11 cellular contexts compared by ENCODE assay signal in genomic region chr22:46090631-46091201, GRCh38. TPM values are rescaled to one million over a fixed set of nuclear protein-coding genes. Genes with fewer than 3 reads are reported as not detected.
DNase-seq lines count a peak whose midpoint lies in the region; ATAC-seq and TF ChIP-seq lines count a peak whose summit lies in the region.
"Had no signal": no experiment of that assay in that cellular context is flagged by ENCODE, and none has a peak within 500 bp of the region (broad histone marks: within the 10 kb centered on the region; RNA-seq: fewer than 3 reads in every experiment).

No MANE protein-coding gene starts in this region.

- H3K4me3 ChIP-seq in HCT116 (replicated peaks in 1 of 2; ENCODE audit: low read depth in 1 of 2, low read length in 2 of 2) (no peak overlapping the region), brain microvascular endothelial cell (ENCODE audit: low read depth, low read length) (no peak overlapping the region), stomach smooth muscle (ENCODE audit: low read length in 2 of 2) (peak overlapping the region in 1 of 2 donors; percentile 40)

- BruUV-seq in HCT116 (replicated peaks; lab: Mats Ljungman, UMichigan), result no TSS peak

- H3K9ac ChIP-seq in HCT116 (ENCODE audit: low read length) (no peak overlapping the region), stomach smooth muscle (ENCODE audit: low read length in 2 of 2) (peak overlapping the region in 1 of 2 donors; percentile 62)

- POLR2A ChIA-PET in HCT116 (lab: Charles Lee), result no interaction called here

- TF ChIP-seq CTCF in HCT116 (IDR thresholded peaks at IDR 0.05 in 2 of 3, conservative IDR thresholded peaks at IDR 0.05 in 1 of 3; ENCODE audit: borderline replicate concordance in 1 of 3, insufficient read depth in 1 of 3, low read depth in 2 of 3, low read length in 2 of 3) (no peak), brain microvascular endothelial cell (IDR thresholded peaks at IDR 0.05; ENCODE audit: low read depth, low read length, missing control alignments) (no peak)

- RAD21 ChIA-PET in HCT116 (lab: Charles Lee; ENCODE audit: low non-redundant PET in 1 of 2, low total read pairs in 2 of 2, uncharacterized antibody in 2 of 2, unreplicated experiment in 2 of 2), result no interaction called here

- H3K27me3 ChIP-seq in HCT116 (ENCODE audit: insufficient read depth, low read length), result no peaks in the 10 kb centered on the region
- H3K27me3 ChIP-seq in brain microvascular endothelial cell (replicated peaks), result no peaks in the 10 kb centered on the region
- H3K27me3 ChIP-seq in stomach smooth muscle (ENCODE audit: control insufficient read depth in 1 of 2, insufficient read depth in 2 of 2, low read length in 2 of 2), result no peaks in the 10 kb centered on the region

- intact Hi-C loops in HCT116 (cut with micrococcal nuclease), result no loop called here
- intact Hi-C loops in left colon (cut with DNase I, micrococcal nuclease), result no loop called here

- H3K79me2 ChIP-seq in HCT116 (ENCODE audit: insufficient read depth, low read length), result peaks cover 95% of the 10 kb centered on the region

- in situ Hi-C loops in brain microvascular endothelial cell (cut with HindIII; ENCODE audit: low pct_ligation_motif_present, low sequenced_read_pairs), result no loop called here

- no peak for DNase-seq in HCT116 (ENCODE audit: low read depth, low spot score)
- DNase-seq in brain microvascular endothelial cell, result no peak
- peak; percentile 80 for DNase-seq in hepatic stellate cell (ENCODE audit: low spot score)
- no peak for DNase-seq in activated effector memory CD4-positive, alpha-beta T cell treated with Interleukin-2 at 50 U/mL for 16 hours
- no peak for DNase-seq in left colon
- DNase-seq in D341Med (ENCODE audit: low spot score), result no peak
- no peak for DNase-seq in NCI-H1694 (lab: John Stamatoyannopoulos, UW)
- DNase-seq: DND-41, kidney glomerular epithelial cell, NCI-H2029 treated with DMSO at 0.1 percent for 48 hours had no signal

- H3K4me1 ChIP-seq in HCT116 (ENCODE audit: control insufficient read depth in 1 of 2, insufficient read depth in 2 of 2, low read length in 2 of 2), result peaks cover 15 to 29% of the 10 kb centered on the region in 2 experiments
- H3K4me1 ChIP-seq in stomach smooth muscle (ENCODE audit: control insufficient read depth, insufficient read depth, low read length), result peaks cover 95% of the 10 kb centered on the region

- no peak for TF ChIP-seq POLR2A in HCT116 (IDR thresholded peaks at IDR 0.05; ENCODE audit: borderline replicate concordance, extremely low read depth, insufficient read depth, insufficient read length)

- no peak for TF ChIP-seq RAD21 in HCT116 (IDR thresholded peaks at IDR 0.05; ENCODE audit: low read depth)

- ATAC-seq in HCT116, result no peak
- no peak for ATAC-seq in left colon

- CTCF ChIA-PET in HCT116 (lab: Charles Lee), result no interaction called here

- H4K20me1 ChIP-seq in HCT116 (ENCODE audit: insufficient read depth), result no peaks in the 10 kb centered on the region; the same call in 1 of the 2 replicates

- H3K36me3 ChIP-seq in HCT116 (ENCODE audit: control insufficient read depth in 1 of 2, insufficient read depth in 2 of 2, low read length in 2 of 2), result peaks cover 4 to 54% of the 10 kb centered on the region in 2 experiments; a peak in 3 of 4 replicates
- H3K36me3 ChIP-seq in brain microvascular endothelial cell (replicated peaks), result peaks cover 48% of the 10 kb centered on the region
- peaks cover 7 to 11% of the 10 kb centered on the region in 2 donors for H3K36me3 ChIP-seq in stomach smooth muscle (ENCODE audit: control insufficient read depth in 2 of 2, insufficient read depth in 2 of 2, low read length in 2 of 2)

- peak overlapping the region; percentile 10; the same call in 1 of the 2 replicates for H3K27ac ChIP-seq in HCT116 (ENCODE audit: low read depth, low read length)
- H3K27ac ChIP-seq in brain microvascular endothelial cell, result peak overlapping the region; percentile 47
- H3K27ac ChIP-seq in stomach smooth muscle (ENCODE audit: low read length), result peak overlapping the region; percentile 86

- no peak overlapping the region for H3K4me2 ChIP-seq in HCT116 (ENCODE audit: low read length)

- no peak overlapping the region for H2AFZ ChIP-seq in HCT116 (ENCODE audit: low read depth, low read length, poor library complexity, severe bottlenecking)

- H3K9me3 ChIP-seq in HCT116 (ENCODE audit: control insufficient read depth in 1 of 2, insufficient read depth in 1 of 2, low read depth in 1 of 2, low read length in 2 of 2) (no peaks in the 10 kb centered on the region), stomach smooth muscle (ENCODE audit: control insufficient read depth in 2 of 2, low read length in 2 of 2) (no peaks in the 10 kb centered on the region)

- H3K9me2 ChIP-seq in HCT116 (ENCODE audit: insufficient read depth), result no peaks in the 10 kb centered on the region

TF ChIP-seq in HCT116, 20 proteins besides CTCF, POLR2A, EP300 and RAD21:
- TF ChIP-seq SP1 (IDR thresholded peaks at IDR 0.05; ENCODE audit: low read depth), result no peak
- TF ChIP-seq REST (IDR thresholded peaks at IDR 0.05; ENCODE audit: low read depth), result no peak
- no peak for TF ChIP-seq ZBTB33 (IDR thresholded peaks at IDR 0.05; ENCODE audit: extremely low read depth, insufficient replicate concordance, low read length)
- TF ChIP-seq CBX3 (IDR thresholded peaks at IDR 0.05; ENCODE audit: low read depth), result no peak
- TF ChIP-seq ZNF274 (IDR thresholded peaks at IDR 0.05; ENCODE audit: low read depth, low read length), result no peak
- TF ChIP-seq SRF (IDR thresholded peaks at IDR 0.05; ENCODE audit: low read depth), result no peak
- TF ChIP-seq YY1 (IDR thresholded peaks at IDR 0.05; ENCODE audit: extremely low read depth, insufficient replicate concordance, low read depth, low read length), result no peak
- no peak for TF ChIP-seq ATF3 (IDR thresholded peaks at IDR 0.05)
- TF ChIP-seq EGR1 (IDR thresholded peaks at IDR 0.05; ENCODE audit: low read depth), result no peak
- TF ChIP-seq EZH2phosphoT487 (IDR thresholded peaks at IDR 0.05; ENCODE audit: borderline replicate concordance), result no peak
- TF ChIP-seq CEBPB (IDR thresholded peaks at IDR 0.05; ENCODE audit: low read depth), result no peak
- no peak for TF ChIP-seq SIN3A (IDR thresholded peaks at IDR 0.05; ENCODE audit: low read depth)
- no peak for TF ChIP-seq ZFX (IDR thresholded peaks at IDR 0.05)
- no peak for TF ChIP-seq ELF1 (IDR thresholded peaks at IDR 0.05; ENCODE audit: borderline replicate concordance, low read depth)
- no peak for TF ChIP-seq EZH2 (IDR thresholded peaks at IDR 0.05)
- no peak for TF ChIP-seq FOSL1 (IDR thresholded peaks at IDR 0.05; ENCODE audit: low read depth)
- no peak for TF ChIP-seq TCF7L2 (IDR thresholded peaks at IDR 0.05; ENCODE audit: borderline replicate concordance, extremely low read depth, insufficient read depth, insufficient read length)
- TF ChIP-seq POLR2AphosphoS5 (IDR thresholded peaks at IDR 0.05; ENCODE audit: low read depth, low read length), result no peak
- TF ChIP-seq JUND (IDR thresholded peaks at IDR 0.05), result no peak
TF ChIP-seq in HCT116: peak in this region for 0.

RNA-seq across cellular contexts. Expression of gene PPARA, which starts 59.6 kb away (rescaled TPM):
- total RNA-seq in HCT116 (2021; ENCODE audit: unreplicated experiment) (14.5 TPM), left colon (10 to 100 TPM; 70.4 to 73.9 TPM)
- 4.8 and 5.6 TPM in 2 replicates for polyA plus RNA-seq in HCT116 (2012)

Comparison
In these comparisons a context has a peak if more than half of its experiments do, and no peak if none do; other contexts are left out.
1. H3K27ac ChIP-seq: peak in every context shown above with its lines; median percentile 86 in stomach smooth muscle; 47 in brain microvascular endothelial cell; 10 in HCT116.